ENCODE assay signal across 8 cellular contexts in genomic region chr12:43444940-43445564, GRCh38.
DNase-seq lines count a peak whose midpoint lies in the region; ATAC-seq and TF ChIP-seq lines count a peak whose summit lies in the region.

No MANE protein-coding gene starts in this region.

- intact Hi-C loops in CD4-positive, alpha-beta memory T cell (cut with micrococcal nuclease): no loop called here
- intact Hi-C loops in adrenal gland (cut with DNase I): no loop called here

- WGBS in adrenal gland, 4 donors: 43 to 57% (median 54%) methylated on average over 3 of the region's 3 CpGs
- WGBS in iPS DF 6.9 (ENCODE audit: insufficient coverage, insufficient read length): no CpG with 5 or more reads among the region's 3 CpGs

- H3K4me3 Mint-ChIP-seq in CD4-positive, alpha-beta memory T cell: no peak overlapping the region

- no peaks in the 10 kb centered on the region for H3K27me3 ChIP-seq in CD4-positive, alpha-beta memory T cell (ENCODE audit: insufficient read depth, low read length)
- H3K27me3 ChIP-seq in adrenal gland (no peaks in the 10 kb centered on the region), iPS DF 6.9 (ENCODE audit: control insufficient read depth, insufficient read depth, low read length) (no peaks in the 10 kb centered on the region)

- H3K4me3 ChIP-seq in CD4-positive, alpha-beta memory T cell (ENCODE audit: low read length in 2 of 2): no peak overlapping the region
- no peak overlapping the region for H3K4me3 ChIP-seq in adrenal gland
- no peak overlapping the region for H3K4me3 ChIP-seq in iPS DF 6.9 (ENCODE audit: low read length)

- peaks cover 0 to 2% (median 0%) of the 10 kb centered on the region in 8 donors for H3K9me3 Mint-ChIP-seq in CD4-positive, alpha-beta memory T cell

- ATAC-seq in GM18858 (IDR thresholded peaks at IDR 0.05; ENCODE audit: unreplicated experiment): peak; percentile 78
- ATAC-seq in HG03095 (IDR thresholded peaks at IDR 0.05; ENCODE audit: unreplicated experiment): no peak

- peak in 4 of 5 donors; percentile 20 to 44 (median 28) for DNase-seq in CD4-positive, alpha-beta memory T cell
- DNase-seq in HK-2 (ENCODE audit: unreplicated experiment) (peak; percentile 9), RKO (ENCODE audit: low spot score) (peak; percentile 72), adrenal gland (peak in 6 of 7 donors; percentile 27 to 71 (median 52)), iPS DF 6.9 (ENCODE audit: low read depth, low spot score) (peak; percentile 29)
- peak; percentile 39 for DNase-seq in stimulated activated CD4-positive, alpha-beta T cell treated with anti-CD3 and anti-CD28 coated beads, Interleukin-1b, Interleukin-23, amount 100 ng/mL, for 48 hours

- H3K4me1 Mint-ChIP-seq in CD4-positive, alpha-beta memory T cell: no peaks in the 10 kb centered on the region

- peaks cover 0 to 4% of the 10 kb centered on the region in 2 donors for H3K27me3 Mint-ChIP-seq in CD4-positive, alpha-beta memory T cell

- H3K27ac Mint-ChIP-seq in CD4-positive, alpha-beta memory T cell: no peak overlapping the region

- POLR2A ChIA-PET in CD4-positive, alpha-beta memory T cell (lab: Charles Lee; ENCODE audit: partially characterized antibody): no interaction called here

- peak; percentile 22 to 72 (median 58) for TF ChIP-seq CTCF in adrenal gland (IDR thresholded peaks at IDR 0.05)

- H3K36me3 Mint-ChIP-seq in CD4-positive, alpha-beta memory T cell: no peaks in the 10 kb centered on the region

- H3K9me3 ChIP-seq in CD4-positive, alpha-beta memory T cell (ENCODE audit: control insufficient read depth in 1 of 2, low read length in 2 of 2): no peaks in the 10 kb centered on the region
- H3K9me3 ChIP-seq in adrenal gland (replicated peaks in 1 of 3) (no peaks in the 10 kb centered on the region), iPS DF 6.9 (ENCODE audit: control insufficient read depth, insufficient read depth, low read length) (no peaks in the 10 kb centered on the region)

- no peak for TF ChIP-seq POLR2A in adrenal gland (IDR thresholded peaks at IDR 0.05)

- no peaks in the 10 kb centered on the region for H3K36me3 ChIP-seq in CD4-positive, alpha-beta memory T cell (ENCODE audit: insufficient read depth, low read length)
- H3K36me3 ChIP-seq in adrenal gland (replicated peaks in 1 of 2): no peaks in the 10 kb centered on the region
- H3K36me3 ChIP-seq in iPS DF 6.9 (ENCODE audit: control insufficient read depth, insufficient read depth, low read length): no peaks in the 10 kb centered on the region

- CTCF ChIA-PET in CD4-positive, alpha-beta memory T cell (lab: Charles Lee; ENCODE audit: partially characterized antibody): interaction anchor here (1.0 to 3.5 kb wide), 3 partner anchors 13 to 438 kb away, joined by 3 to 40 read pairs (median 4); no protein-coding TSS in a partner anchor

- no peak overlapping the region for H3K27ac ChIP-seq in CD4-positive, alpha-beta memory T cell (ENCODE audit: low read depth, low read length)
- H3K27ac ChIP-seq in adrenal gland (no peak overlapping the region), iPS DF 6.9 (ENCODE audit: low read length) (no peak overlapping the region)

- no peaks in the 10 kb centered on the region for H3K4me1 ChIP-seq in CD4-positive, alpha-beta memory T cell (ENCODE audit: insufficient read depth, low read length)
- H3K4me1 ChIP-seq in adrenal gland (replicated peaks in 1 of 2) (no peaks in the 10 kb centered on the region), iPS DF 6.9 (ENCODE audit: control insufficient read depth, insufficient read depth, low read length) (no peaks in the 10 kb centered on the region)

Comparison
In these comparisons a context has a peak if more than half of its experiments do, and no peak if none do; other contexts are left out.
1. DNase-seq: peak in every context shown above with its lines; median percentile 72 in RKO; 52 in adrenal gland; 39 in stimulated activated CD4-positive, alpha-beta T cell treated with anti-CD3 and anti-CD28 coated beads, Interleukin-1b, Interleukin-23, amount 100 ng/mL, for 48 hours; 29 in iPS DF 6.9; 28 in CD4-positive, alpha-beta memory T cell; 9 in HK-2.